In genomic region chr22:18077639-18078328, GRCh38 we compare ENCODE assay signal across 1 cellular context.
TF ChIP-seq lines count a peak whose summit lies in the region.

TSS of gene PEX26 (plus strand) at chr22:18077990. CDS start at chr22:18078377, 387 bp downstream.

TF ChIP-seq in K562, 482 proteins besides CTCF, POLR2A, EP300 and RAD21 (continued from another document):
- TF ChIP-seq L3MBTL2 (IDR thresholded peaks at IDR 0.05) (peak; percentile 82), SUPT5H (IDR thresholded peaks at IDR 0.05) (peak; percentile 79), HDAC1 (IDR thresholded peaks at IDR 0.05) (peak in 1 of 2 experiments; percentile 93; a peak in 2 of 4 replicates), ZNF609 (CRISPR knock-in tag; IDR thresholded peaks at IDR 0.05; ENCODE audit: borderline replicate concordance) (no peak)
